Comparison of ENCODE assay signal across 20 cellular contexts in the genomic region with DNA sequence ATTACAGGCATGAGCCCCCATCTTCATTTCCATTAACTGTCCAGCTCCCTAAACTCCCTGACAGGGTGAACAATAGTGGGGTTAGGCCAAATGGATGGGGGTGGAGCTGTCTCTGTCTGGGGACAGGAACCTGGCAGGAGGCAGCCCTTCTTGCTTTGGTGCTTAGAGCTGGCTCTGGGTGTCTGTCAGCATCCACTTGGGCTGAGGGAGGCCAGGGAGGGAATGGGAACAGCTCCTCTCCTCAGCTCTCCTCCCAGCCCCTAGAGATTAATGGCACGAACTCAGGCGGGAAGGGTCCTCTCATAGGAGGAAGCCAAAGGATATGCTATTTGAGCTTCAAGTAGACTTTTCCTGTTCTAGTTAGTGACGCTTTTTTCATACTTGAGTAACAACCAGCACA. TPM values are rescaled to one million over a fixed set of nuclear protein-coding genes. Genes with fewer than 3 reads are reported as not detected.
"Had no signal": no experiment of that assay in that cellular context is flagged by ENCODE, and none has a peak within 500 bp of the region (broad histone marks: within the 10 kb centered on the region; RNA-seq: fewer than 3 reads in every experiment).

No MANE protein-coding gene starts in this region.

- H3K4me1 Mint-ChIP-seq: T-cell had no signal

- H3K9me3 ChIP-seq: colonic mucosa, right atrium auricular region had no signal

- H3K4me3 Mint-ChIP-seq: activated B cell treated with CpG ODN at 0.5 μM for 24 hours; activated CD8-positive, alpha-beta T cell treated with anti-CD3 and anti-CD28 coated beads for 36 hours; activated naive CD4-positive, alpha-beta T cell treated with anti-CD3 and anti-CD28 coated beads for 36 hours; activated T-cell treated with anti-CD3 and anti-CD28 coated beads, Interleukin-2, amount 50 U/mL, for 4 hours; brain; central memory CD8-positive, alpha-beta T cell; stimulated activated naive CD8-positive, alpha-beta T cell treated with anti-CD3 and anti-CD28 coated beads, Interleukin-15, Interleukin-2, amounts not matched to agents 100 ng/mL and 50 ng/mL, for 24 hours; T-cell had no signal

- H3K36me3 ChIP-seq: colonic mucosa, right atrium auricular region had no signal

- H3K27ac Mint-ChIP-seq: activated B cell treated with CpG ODN at 0.5 μM for 24 hours; activated CD8-positive, alpha-beta T cell treated with anti-CD3 and anti-CD28 coated beads for 36 hours; activated naive CD4-positive, alpha-beta T cell treated with anti-CD3 and anti-CD28 coated beads for 36 hours; brain; stimulated activated naive CD8-positive, alpha-beta T cell treated with anti-CD3 and anti-CD28 coated beads, Interleukin-15, Interleukin-2, amounts not matched to agents 100 ng/mL and 50 ng/mL, for 24 hours; T-cell had no signal

- H3K9me3 Mint-ChIP-seq: activated B cell treated with CpG ODN at 0.5 μM for 24 hours; activated CD8-positive, alpha-beta T cell treated with anti-CD3 and anti-CD28 coated beads for 36 hours; activated naive CD4-positive, alpha-beta T cell treated with anti-CD3 and anti-CD28 coated beads for 36 hours; activated T-cell treated with anti-CD3 and anti-CD28 coated beads, Interleukin-2, amount 50 U/mL, for 4 hours; central memory CD8-positive, alpha-beta T cell; stimulated activated naive CD8-positive, alpha-beta T cell treated with anti-CD3 and anti-CD28 coated beads, Interleukin-15, Interleukin-2, amounts not matched to agents 100 ng/mL and 50 ng/mL, for 24 hours; T-cell had no signal

- H3K27ac ChIP-seq: colonic mucosa, right atrium auricular region had no signal

- H3K4me1 ChIP-seq: colonic mucosa, right atrium auricular region had no signal

- DNase-seq: activated B cell treated with CpG ODN at 0.5 μM for 24 hours; activated CD4-positive, alpha-beta T cell treated with anti-CD3 and anti-CD28 coated beads for 4 hours; activated CD8-positive, alpha-beta T cell treated with anti-CD3 and anti-CD28 coated beads for 36 hours; activated naive CD4-positive, alpha-beta T cell treated with anti-CD3 and anti-CD28 coated beads for 36 hours; activated T-cell treated with anti-CD3 and anti-CD28 coated beads, Interleukin-2, amount 50 U/mL, for 4 hours; colonic mucosa; erythroblast; foreskin melanocyte; midbrain; occipital lobe; T-cell; trophoblast cell had no signal

- H3K4me3 ChIP-seq: colonic mucosa, lung, right atrium auricular region had no signal

- ATAC-seq: activated CD8-positive, alpha-beta T cell treated with anti-CD3 and anti-CD28 coated beads for 36 hours; activated T-cell treated with anti-CD3 and anti-CD28 coated beads, Interleukin-2, amount 50 U/mL, for 4 hours; T-cell had no signal

RNA-seq across cellular contexts. Expression of a gene that starts 11.1 kb away (rescaled TPM):
- total RNA-seq: activated B cell treated with CpG ODN at 0.5 μM for 24 hours; activated CD8-positive, alpha-beta T cell treated with anti-CD3 and anti-CD28 coated beads for 36 hours; activated naive CD4-positive, alpha-beta T cell treated with anti-CD3 and anti-CD28 coated beads for 36 hours; activated T-cell treated with anti-CD3 and anti-CD28 coated beads, Interleukin-2, amount 50 U/mL, for 4 hours; colonic mucosa; lung; myocyte; occipital lobe; right atrium auricular region; skeletal muscle tissue; T-cell; temporal lobe had no signal
